Comparison of ENCODE assay signal across 11 cellular contexts in genomic region chr11:46378811-46379482, GRCh38. TPM values are rescaled to one million over a fixed set of nuclear protein-coding genes. Genes with fewer than 3 reads are reported as not detected.
A peak's percentile ranks its signal among the peaks of the same experiment; 100 is the strongest.
DNase-seq lines count a peak whose midpoint lies in the region; ATAC-seq and TF ChIP-seq lines count a peak whose summit lies in the region.
"Had no signal": no experiment of that assay in that cellular context is flagged by ENCODE, and none has a peak within 500 bp of the region (broad histone marks: within the 10 kb centered on the region; RNA-seq: fewer than 3 reads in every experiment).

No MANE protein-coding gene starts in this region.

- no peaks in the 10 kb centered on the region for H3K9me3 Mint-ChIP-seq in CD4-positive, CD25-positive, alpha-beta regulatory T cell
- H3K9me3 Mint-ChIP-seq in nephron progenitor cell: no peaks in the 10 kb centered on the region

- TF ChIP-seq CTCF in HEK293 (tag by site-specific recombination; IDR thresholded peaks at IDR 0.05) (no peak), colonic mucosa (IDR thresholded peaks at IDR 0.05) (no peak), nephron progenitor cell (IDR thresholded peaks at IDR 0.05) (no peak)

- H3K27me3 ChIP-seq in CD4-positive, CD25-positive, alpha-beta regulatory T cell (ENCODE audit: control insufficient read depth, insufficient read depth, low read length): peaks cover 3% of the 10 kb centered on the region
- peaks cover 8% of the 10 kb centered on the region for H3K27me3 ChIP-seq in colonic mucosa

- ATAC-seq in CD4-positive, CD25-positive, alpha-beta regulatory T cell (ENCODE audit: low read depth in 2 of 2): peak in 1 of 2 donors; percentile 5
- ATAC-seq in HG03045 (IDR thresholded peaks at IDR 0.05; ENCODE audit: unreplicated experiment): no peak

- no peak for DNase-seq in CD4-positive, CD25-positive, alpha-beta regulatory T cell
- DNase-seq in colonic mucosa: no peak
- peak; percentile 32 for DNase-seq in nephron progenitor cell
- no peak for DNase-seq in midbrain (lab: John Stamatoyannopoulos, UW)
- no peak for DNase-seq in DMS114 treated with DMSO at 0.1 percent for 48 hours (lab: John Stamatoyannopoulos, UW; ENCODE audit: unreplicated experiment)
- DNase-seq in C1 segment of cervical spinal cord (lab: John Stamatoyannopoulos, UW): no peak
- DNase-seq: Calu3, NCI-H1694 had no signal

- CTCF ChIA-PET in HEK293 (lab: Yijun Ruan, JAX): interaction anchor here (0.5 to 4.0 kb wide), 6 partner anchors 10 to 140 kb away, joined by 3 to 18 read pairs (median 4); no protein-coding TSS in a partner anchor

- H3K9ac ChIP-seq in colonic mucosa (ENCODE audit: low read depth in 2 of 2, low read length in 2 of 2): no peak overlapping the region

- peaks cover 18% of the 10 kb centered on the region for H3K36me3 Mint-ChIP-seq in CD4-positive, CD25-positive, alpha-beta regulatory T cell
- peaks cover 13% of the 10 kb centered on the region for H3K36me3 Mint-ChIP-seq in nephron progenitor cell (ENCODE audit: low read depth)

- H3K4me1 Mint-ChIP-seq in CD4-positive, CD25-positive, alpha-beta regulatory T cell: peaks cover 0 to 15% (median 0%) of the 10 kb centered on the region in 4 donors
- peaks cover 35% of the 10 kb centered on the region for H3K4me1 Mint-ChIP-seq in nephron progenitor cell

- peak overlapping the region; percentile 23 for H3K27ac ChIP-seq in CD4-positive, CD25-positive, alpha-beta regulatory T cell (ENCODE audit: insufficient read depth, low read length, poor library complexity, severe bottlenecking)
- H3K27ac ChIP-seq in HEK293 (ENCODE audit: extremely low read depth, low read depth, low read length): no peak overlapping the region
- peak overlapping the region; percentile 78 for H3K27ac ChIP-seq in colonic mucosa

- no peak overlapping the region for H3K4me3 ChIP-seq in CD4-positive, CD25-positive, alpha-beta regulatory T cell (ENCODE audit: low read depth, low read length)
- H3K4me3 ChIP-seq in HEK293 (ENCODE audit: low read depth, low read length) (no peak overlapping the region), colonic mucosa (no peak overlapping the region)

- H3K4me1 ChIP-seq in CD4-positive, CD25-positive, alpha-beta regulatory T cell (ENCODE audit: control insufficient read depth, insufficient read depth, low read length, poor library complexity, severe bottlenecking): peaks cover 23% of the 10 kb centered on the region
- no peaks in the 10 kb centered on the region for H3K4me1 ChIP-seq in HEK293 (ENCODE audit: control insufficient read depth, insufficient read depth, low read length)
- peaks cover 16% of the 10 kb centered on the region for H3K4me1 ChIP-seq in colonic mucosa

- H3K27ac Mint-ChIP-seq in CD4-positive, CD25-positive, alpha-beta regulatory T cell: peak overlapping the region; percentile 15 to 69 (median 43)
- peak overlapping the region; percentile 98 for H3K27ac Mint-ChIP-seq in nephron progenitor cell

- POLR2A ChIA-PET in HEK293 (lab: Yijun Ruan, JAX): interaction anchor here (1.0 to 1.4 kb wide), 3 partner anchors 10 to 22 kb away, joined by 3 to 4 read pairs (median 4); no protein-coding TSS in a partner anchor

- peak overlapping the region; percentile 59 to 75 (median 70) for H3K4me3 Mint-ChIP-seq in CD4-positive, CD25-positive, alpha-beta regulatory T cell
- H3K4me3 Mint-ChIP-seq in nephron progenitor cell: peak overlapping the region; percentile 85

- H3K36me3 ChIP-seq in CD4-positive, CD25-positive, alpha-beta regulatory T cell (ENCODE audit: control insufficient read depth, insufficient read depth, low read length): peaks cover 34% of the 10 kb centered on the region
- H3K36me3 ChIP-seq in HEK293 (ENCODE audit: control insufficient read depth in 2 of 2, insufficient read depth in 1 of 2, low read length in 2 of 2) (peaks cover 0 to 56% of the 10 kb centered on the region in 2 experiments; a peak in 1 of 3 replicates), colonic mucosa (no peaks in the 10 kb centered on the region)

- intact Hi-C loops in colonic mucosa (cut with DNase I): no loop called here

- no peaks in the 10 kb centered on the region for H3K9me3 ChIP-seq in CD4-positive, CD25-positive, alpha-beta regulatory T cell (ENCODE audit: control insufficient read depth in 2 of 2, low read length in 2 of 2)
- no peaks in the 10 kb centered on the region for H3K9me3 ChIP-seq in HEK293 (ENCODE audit: control insufficient read depth, insufficient read depth, low read depth, low read length)
- no peaks in the 10 kb centered on the region for H3K9me3 ChIP-seq in colonic mucosa

- peaks cover 17% of the 10 kb centered on the region for H3K27me3 Mint-ChIP-seq in CD4-positive, CD25-positive, alpha-beta regulatory T cell
- H3K27me3 Mint-ChIP-seq in nephron progenitor cell (ENCODE audit: low read depth, poor library complexity): no peaks in the 10 kb centered on the region

TF ChIP-seq in HEK293, 187 proteins besides CTCF, POLR2A, EP300 and RAD21 (continues in another document):
- no peak for TF ChIP-seq KLF16 (tag by site-specific recombination; IDR thresholded peaks at IDR 0.05)
- 0 out of 2 replicates have a peak, but pooled peaks have one; percentile 32 for TF ChIP-seq ZIC2 (tag by site-specific recombination; IDR thresholded peaks at IDR 0.05)
- TF ChIP-seq FEZF1 (tag by site-specific recombination; IDR thresholded peaks at IDR 0.05): no peak
- peak; percentile 47 for TF ChIP-seq GLIS1 (tag by site-specific recombination; IDR thresholded peaks at IDR 0.05)
- no peak for TF ChIP-seq TSHZ1 (tag by site-specific recombination; IDR thresholded peaks at IDR 0.05; ENCODE audit: borderline replicate concordance)
- TF ChIP-seq ZBTB48 (tag by site-specific recombination; IDR thresholded peaks at IDR 0.05): no peak
- no peak for TF ChIP-seq PRDM10 (tag by site-specific recombination; IDR thresholded peaks at IDR 0.05)
- TF ChIP-seq GLIS2 (tag by site-specific recombination; IDR thresholded peaks at IDR 0.05): peak; percentile 61
- no peak for TF ChIP-seq SALL2 (tag by site-specific recombination; IDR thresholded peaks at IDR 0.05; ENCODE audit: borderline replicate concordance)
- no peak for TF ChIP-seq ZNF530 (tag by site-specific recombination; IDR thresholded peaks at IDR 0.05; ENCODE audit: low read depth)
- no peak for TF ChIP-seq ZNF510 (tag by site-specific recombination; IDR thresholded peaks at IDR 0.05; ENCODE audit: insufficient replicate concordance)

RNA-seq across cellular contexts. Expression of gene MDK, which starts 2.5 kb away (rescaled TPM):
- total RNA-seq in CD4-positive, CD25-positive, alpha-beta regulatory T cell: 6.1 TPM
- not detected for polyA plus RNA-seq in CD4-positive, CD25-positive, alpha-beta regulatory T cell
- total RNA-seq in colonic mucosa: 10 to 100 TPM; 80.4 to 98.9 TPM

RNA-seq across cellular contexts. Expression of gene CHRM4, which starts 12.6 kb away (rescaled TPM):
- 2.8 TPM for total RNA-seq in CD4-positive, CD25-positive, alpha-beta regulatory T cell
- polyA plus RNA-seq in CD4-positive, CD25-positive, alpha-beta regulatory T cell: 1 to 10 TPM in 1 of 4 donors, under 1 TPM in 2, not detected in 1; 0.15 to 1.1 (median 0.84) TPM
- total RNA-seq in colonic mucosa: under 1 TPM; 0.42 to 0.49 TPM
- total RNA-seq: bronchial epithelial cell, Calu3 had no signal

RNA-seq across cellular contexts. Expression of gene DGKZ, which starts 31.7 kb away (rescaled TPM):
- 234 TPM for total RNA-seq in CD4-positive, CD25-positive, alpha-beta regulatory T cell
- polyA plus RNA-seq in CD4-positive, CD25-positive, alpha-beta regulatory T cell: 10 to 100 TPM; 36.6 to 48.6 (median 44.8) TPM
- total RNA-seq in colonic mucosa: 10 to 100 TPM; 42.7 to 83.8 TPM

Comparison
In these comparisons a context has a peak if more than half of its experiments do, and no peak if none do; other contexts are left out.
1. RNA of gene MDK, which starts 2.5 kb away (total RNA-seq): 80.4 to 98.9 TPM in colonic mucosa; 6.1 TPM in CD4-positive, CD25-positive, alpha-beta regulatory T cell (single experiment); every median in the first group is over 10 times any median in the second.